20 cellular contexts compared by ENCODE assay signal in the genomic region with DNA sequence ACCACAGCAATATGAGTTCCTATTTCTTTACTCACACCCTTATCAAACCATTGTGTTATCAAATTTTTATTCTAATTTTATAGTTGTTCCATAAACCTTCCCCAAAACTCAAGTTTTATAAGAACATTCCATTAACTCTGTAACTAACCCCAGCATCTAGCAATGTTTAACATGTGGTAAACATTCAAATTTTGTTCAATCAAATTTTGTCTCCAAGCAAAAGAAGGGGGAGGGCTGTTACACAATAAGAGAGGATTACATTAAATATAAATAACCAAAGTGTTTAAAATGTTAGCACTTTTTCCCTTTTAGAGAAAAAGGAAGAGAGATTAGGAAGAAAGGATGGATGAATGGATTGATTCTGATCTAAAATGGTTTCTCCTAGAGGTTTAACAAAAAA. TPM values are rescaled to one million over a fixed set of nuclear protein-coding genes. Genes with fewer than 3 reads are reported as not detected.
DNase-seq lines count a peak whose midpoint lies in the region; ATAC-seq, FAIRE-seq and TF ChIP-seq lines count a peak whose summit lies in the region.
"Had no signal": no experiment of that assay in that cellular context is flagged by ENCODE, and none has a peak within 500 bp of the region (broad histone marks: within the 10 kb centered on the region; RNA-seq: fewer than 3 reads in every experiment).

No MANE protein-coding gene starts in this region.

- H3K4me1 ChIP-seq in A549 (peaks cover 32% of the 10 kb centered on the region), osteoblast (ENCODE audit: insufficient read depth, low read length) (peaks cover 17% of the 10 kb centered on the region)

- H3K9me3 ChIP-seq in A549 (no peaks in the 10 kb centered on the region), SK-N-MC (ENCODE audit: low read depth, low read length) (no peaks in the 10 kb centered on the region), osteoblast (ENCODE audit: low read depth, low read length) (no peaks in the 10 kb centered on the region)

- H3K27ac ChIP-seq in A549: no peak overlapping the region
- H3K27ac ChIP-seq in SK-N-MC: 0 out of 2 replicates have a peak overlapping the region, but pooled peaks have one; percentile 2
- peak overlapping the region; percentile 19 for H3K27ac ChIP-seq in osteoblast (ENCODE audit: low read depth, low read length)
- H3K27ac ChIP-seq: 22Rv1, HL-60 had no signal

- TF ChIP-seq RAD21 in A549 (conservative IDR thresholded peaks at IDR 0.05 in 1 of 2, IDR thresholded peaks at IDR 0.05 in 1 of 2): no peak

- H2AFZ ChIP-seq in osteoblast (ENCODE audit: low read length): no peak overlapping the region

- DNase-seq in A549 (ENCODE audit: low read depth in 1 of 2, low spot score in 1 of 2) (no peak), SK-N-MC (ENCODE audit: low read depth, low spot score) (no peak), fibroblast of peridontal ligament (ENCODE audit: extremely low read depth) (peak; percentile 65), osteoblast (ENCODE audit: insufficient read length, low spot score, missing footprints) (no peak), GM20000 (ENCODE audit: low spot score) (no peak)
- DNase-seq in activated T-cell treated with anti-CD3 and anti-CD28 coated beads, Interleukin-2, amount 50 U/mL, for 48 hours: no peak
- DNase-seq: DMS 273 treated with DMSO at 0.1 percent for 48 hours, Karpas-422, NCI-H1417 treated with DMSO at 0.1 percent for 48 hours, NCI-H187 treated with DMSO at 0.1 percent for 48 hours, NCI-H226, NCI-H524 had no signal

- H4K20me1 ChIP-seq in osteoblast (ENCODE audit: insufficient read depth, low read length): peaks cover 38% of the 10 kb centered on the region

- H3K4me2 ChIP-seq in A549: peak overlapping the region; percentile 25; the same call in 1 of the 3 replicates
- no peak overlapping the region for H3K4me2 ChIP-seq in osteoblast (ENCODE audit: insufficient read depth, low read length)

- TF ChIP-seq POLR2A in A549 (IDR thresholded peaks at IDR 0.05; ENCODE audit: low read length): no peak

- H3K36me3 ChIP-seq in SK-N-MC (ENCODE audit: insufficient read depth, low read length) (no peaks in the 10 kb centered on the region), osteoblast (ENCODE audit: insufficient read depth, low read length) (no peaks in the 10 kb centered on the region)

- POLR2A ChIA-PET in A549 (lab: Yijun Ruan, JAX): no interaction called here

- no peak overlapping the region for H3K4me3 ChIP-seq in A549
- H3K4me3 ChIP-seq in SK-N-MC: no peak overlapping the region
- no peak overlapping the region for H3K4me3 ChIP-seq in osteoblast (ENCODE audit: insufficient read depth, low read length)

- TF ChIP-seq CTCF in A549 (IDR thresholded peaks at IDR 0.05) (no peak), osteoblast (IDR thresholded peaks at IDR 0.05; ENCODE audit: extremely low read depth, low read depth, low read length) (no peak), GM20000 (IDR thresholded peaks at IDR 0.05; ENCODE audit: extremely low read depth, missing control alignments) (no peak)

- no peaks in the 10 kb centered on the region for H3K27me3 ChIP-seq in osteoblast (ENCODE audit: insufficient read depth, low read length)

- ATAC-seq in A549 (no peak), HG02678 (IDR thresholded peaks at IDR 0.05; ENCODE audit: unreplicated experiment) (no peak), HG02642 (IDR thresholded peaks at IDR 0.05; ENCODE audit: poor library complexity, unreplicated experiment) (no peak)
- ATAC-seq: Panc1 had no signal

- FAIRE-seq in A549 (lab: Jason Lieb, UNC): no peak
- FAIRE-seq: G401.6, H54 had no signal

- peaks cover 94% of the 10 kb centered on the region for H3K79me2 ChIP-seq in osteoblast (ENCODE audit: insufficient read depth, low read length)

- no peak for TF ChIP-seq EP300 in A549 (IDR thresholded peaks at IDR 0.05)

- H3K9ac ChIP-seq in SK-N-MC (ENCODE audit: insufficient read length): no peak overlapping the region

- CTCF ChIA-PET in A549 (lab: Yijun Ruan, JAX): no interaction called here

TF ChIP-seq in A549, 52 proteins besides CTCF, POLR2A, EP300 and RAD21:
- no peak for TF ChIP-seq CHD4 (IDR thresholded peaks at IDR 0.05; ENCODE audit: borderline replicate concordance)
- TF ChIP-seq, protein P1, sequence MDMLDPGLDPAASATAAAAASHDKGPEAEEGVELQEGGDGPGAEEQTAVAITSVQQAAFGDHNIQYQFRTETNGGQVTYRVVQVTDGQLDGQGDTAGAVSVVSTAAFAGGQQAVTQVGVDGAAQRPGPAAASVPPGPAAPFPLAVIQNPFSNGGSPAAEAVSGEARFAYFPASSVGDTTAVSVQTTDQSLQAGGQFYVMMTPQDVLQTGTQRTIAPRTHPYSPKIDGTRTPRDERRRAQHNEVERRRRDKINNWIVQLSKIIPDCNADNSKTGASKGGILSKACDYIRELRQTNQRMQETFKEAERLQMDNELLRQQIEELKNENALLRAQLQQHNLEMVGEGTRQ (IDR thresholded peaks at IDR 0.05): no peak
- TF ChIP-seq, protein P2, sequence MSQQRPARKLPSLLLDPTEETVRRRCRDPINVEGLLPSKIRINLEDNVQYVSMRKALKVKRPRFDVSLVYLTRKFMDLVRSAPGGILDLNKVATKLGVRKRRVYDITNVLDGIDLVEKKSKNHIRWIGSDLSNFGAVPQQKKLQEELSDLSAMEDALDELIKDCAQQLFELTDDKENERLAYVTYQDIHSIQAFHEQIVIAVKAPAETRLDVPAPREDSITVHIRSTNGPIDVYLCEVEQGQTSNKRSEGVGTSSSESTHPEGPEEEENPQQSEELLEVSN (IDR thresholded peaks at IDR 0.05; ENCODE audit: borderline replicate concordance, low read depth): no peak
- no peak for TF ChIP-seq MAFK (IDR thresholded peaks at IDR 0.05; ENCODE audit: partially characterized antibody)
- TF ChIP-seq TP53 (CRISPR knock-in tag; IDR thresholded peaks at IDR 0.05): no peak
- TF ChIP-seq, protein P3, sequence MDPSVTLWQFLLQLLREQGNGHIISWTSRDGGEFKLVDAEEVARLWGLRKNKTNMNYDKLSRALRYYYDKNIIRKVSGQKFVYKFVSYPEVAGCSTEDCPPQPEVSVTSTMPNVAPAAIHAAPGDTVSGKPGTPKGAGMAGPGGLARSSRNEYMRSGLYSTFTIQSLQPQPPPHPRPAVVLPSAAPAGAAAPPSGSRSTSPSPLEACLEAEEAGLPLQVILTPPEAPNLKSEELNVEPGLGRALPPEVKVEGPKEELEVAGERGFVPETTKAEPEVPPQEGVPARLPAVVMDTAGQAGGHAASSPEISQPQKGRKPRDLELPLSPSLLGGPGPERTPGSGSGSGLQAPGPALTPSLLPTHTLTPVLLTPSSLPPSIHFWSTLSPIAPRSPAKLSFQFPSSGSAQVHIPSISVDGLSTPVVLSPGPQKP (IDR thresholded peaks at IDR 0.05; ENCODE audit: low read depth, low read length): no peak
- TF ChIP-seq CBX8 (IDR thresholded peaks at IDR 0.05): no peak
- no peak for TF ChIP-seq ZFP36 (IDR thresholded peaks at IDR 0.05; ENCODE audit: borderline replicate concordance, partially characterized antibody)
- TF ChIP-seq, protein P4, sequence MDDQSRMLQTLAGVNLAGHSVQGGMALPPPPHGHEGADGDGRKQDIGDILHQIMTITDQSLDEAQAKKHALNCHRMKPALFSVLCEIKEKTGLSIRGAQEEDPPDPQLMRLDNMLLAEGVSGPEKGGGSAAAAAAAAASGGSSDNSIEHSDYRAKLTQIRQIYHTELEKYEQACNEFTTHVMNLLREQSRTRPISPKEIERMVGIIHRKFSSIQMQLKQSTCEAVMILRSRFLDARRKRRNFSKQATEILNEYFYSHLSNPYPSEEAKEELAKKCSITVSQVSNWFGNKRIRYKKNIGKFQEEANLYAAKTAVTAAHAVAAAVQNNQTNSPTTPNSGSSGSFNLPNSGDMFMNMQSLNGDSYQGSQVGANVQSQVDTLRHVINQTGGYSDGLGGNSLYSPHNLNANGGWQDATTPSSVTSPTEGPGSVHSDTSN (IDR thresholded peaks at IDR 0.05): no peak
- no peak for TF ChIP-seq PHF8 (IDR thresholded peaks at IDR 0.05; ENCODE audit: borderline replicate concordance, low read depth)
- TF ChIP-seq, protein P5, sequence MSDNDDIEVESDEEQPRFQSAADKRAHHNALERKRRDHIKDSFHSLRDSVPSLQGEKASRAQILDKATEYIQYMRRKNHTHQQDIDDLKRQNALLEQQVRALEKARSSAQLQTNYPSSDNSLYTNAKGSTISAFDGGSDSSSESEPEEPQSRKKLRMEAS (IDR thresholded peaks at IDR 0.05): no peak
- TF ChIP-seq CEBPB (IDR thresholded peaks at IDR 0.05): no peak
- no peak for TF ChIP-seq EHF (CRISPR knock-in tag; IDR thresholded peaks at IDR 0.05)
- no peak for TF ChIP-seq NR3C1 (IDR thresholded peaks at IDR 0.05)
- TF ChIP-seq ESRRA (IDR thresholded peaks at IDR 0.05; ENCODE audit: borderline replicate concordance, low read length): no peak
- no peak for TF ChIP-seq HOXA7 (CRISPR knock-in tag; IDR thresholded peaks at IDR 0.05)
- TF ChIP-seq, protein P6, sequence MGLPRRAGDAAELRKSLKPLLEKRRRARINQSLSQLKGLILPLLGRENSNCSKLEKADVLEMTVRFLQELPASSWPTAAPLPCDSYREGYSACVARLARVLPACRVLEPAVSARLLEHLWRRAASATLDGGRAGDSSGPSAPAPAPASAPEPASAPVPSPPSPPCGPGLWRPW (IDR thresholded peaks at IDR 0.05): no peak

RNA-seq across cellular contexts. Expression of a gene that starts 20.5 kb away (rescaled TPM):
- polyA plus RNA-seq in A549 (2011; rRNA removed): 65.3 and 77.7 TPM in 2 replicates
- 47.3 and 52.3 TPM in 2 replicates for polyA plus RNA-seq in A549 (2012; cell fraction: cytosol; rRNA removed)
- 57.8 and 60.0 TPM in 2 replicates for polyA plus RNA-seq in A549 (2012; cell fraction: nucleus; rRNA removed)
- polyA plus RNA-seq in A549 (2017; fragmentation: RNase III; extraction: RNeasy Plus Mini Kit Qiagen cat#74134 plus additional on column Dnase treatment): 30.3 to 32.0 TPM (median 30.4 TPM) in 3 replicates
- 110 and 111 TPM in 2 replicates for polyA minus RNA-seq in A549 (2011; rRNA and poly(A)+ RNA removed)
- total RNA-seq in osteoblast: 171 and 189 TPM in 2 replicates
- polyA plus RNA-seq: CD14-positive monocyte had no signal

Comparison
In these comparisons a context has a peak if more than half of its experiments do, and no peak if none do; other contexts are left out.
1. H3K27ac ChIP-seq: peak in SK-N-MC (single experiment) and osteoblast (single experiment); none in A549 (0 of 2).